ENCODE assay signal across 9 cellular contexts in genomic region chr14:80211143-80212024, GRCh38. TPM values are rescaled to one million over a fixed set of nuclear protein-coding genes. Genes with fewer than 3 reads are reported as not detected.
A peak's percentile ranks its signal among the peaks of the same experiment; 100 is the strongest.
DNase-seq lines count a peak whose midpoint lies in the region; ATAC-seq and TF ChIP-seq lines count a peak whose summit lies in the region.
"Had no signal": no experiment of that assay in that cellular context is flagged by ENCODE, and none has a peak within 500 bp of the region (broad histone marks: within the 10 kb centered on the region; RNA-seq: fewer than 3 reads in every experiment).

TSS of gene DIO2 (minus strand) at chr14:80211504. CDS start at chr14:80211472, 32 bp downstream.

- WGBS in heart right ventricle, 2 donors = 32 to 41% methylated on average over 17 of the region's 17 CpGs

- no peak for TF ChIP-seq POLR2A in GM18505 (IDR thresholded peaks at IDR 0.05; ENCODE audit: borderline replicate concordance, extremely low read depth, insufficient read depth, insufficient read length)

- no peak for TF ChIP-seq CTCF in heart right ventricle (IDR thresholded peaks at IDR 0.05)

- H3K4me3 ChIP-seq in heart right ventricle = peak within 1 kb of the TSS in 8 of 10 donors; percentile 13 to 54 (median 44)

- H3K4me1 ChIP-seq in heart right ventricle = peaks cover 0 to 8% (median 0%) of the 10 kb centered on the region in 9 donors

- DNase-seq in EL (peak; percentile 74), UCSD-AML1 (lab: John Stamatoyannopoulos, UW; ENCODE audit: unreplicated experiment) (peak; percentile 7), heart right ventricle (peak; percentile 43 to 46), sciatic nerve (ENCODE audit: low spot score) (peak; percentile 62), NCI-H2196 treated with DMSO at 0.1 percent for 48 hours (lab: John Stamatoyannopoulos, UW; ENCODE audit: unreplicated experiment) (no peak)
- no peak for DNase-seq in activated CD8-positive, alpha-beta memory T cell treated with anti-CD3 and anti-CD28 coated beads, Interleukin-2, amount 50 U/mL, for 4 hours

- no peaks in the 10 kb centered on the region for H3K36me3 ChIP-seq in heart right ventricle

- ATAC-seq in heart right ventricle = peak; percentile 67 to 90 (median 77)
- peak; percentile 81 for ATAC-seq in sciatic nerve
- no peak for ATAC-seq in GM18505 (IDR thresholded peaks at IDR 0.05; ENCODE audit: unreplicated experiment)
- ATAC-seq in HG02610 (IDR thresholded peaks at IDR 0.05; ENCODE audit: unreplicated experiment) = no peak

- peak within 1 kb of the TSS in 7 of 10 donors; percentile 36 to 78 (median 70) for H3K27ac ChIP-seq in heart right ventricle
- H3K27ac ChIP-seq: KMS-11 had no signal

- no peaks in the 10 kb centered on the region for H3K9me3 ChIP-seq in heart right ventricle

- no peaks in the 10 kb centered on the region for H3K27me3 ChIP-seq in heart right ventricle

- intact Hi-C loops in heart right ventricle (cut with DNase I) (loop anchor here in 1 of 10 donors (10.0 kb wide), 1 partner anchor 93 kb away; no protein-coding TSS in a partner anchor), sciatic nerve (cut with DNase I) (no loop called here)

RNA-seq across cellular contexts. Expression of gene DIO2, which starts in this region (rescaled TPM):
- total RNA-seq in heart right ventricle = 10 to 100 TPM in 5 of 10 donors, 1 to 10 TPM in 5; 2.1 to 18.8 (median 10.7) TPM
- polyA plus RNA-seq in heart right ventricle = 1 to 10 TPM in 1 of 2 donors, under 1 TPM in 1; 0.20 to 2.6 TPM
- total RNA-seq in sciatic nerve = 2.4 TPM

Comparison
In these comparisons a context has a peak if more than half of its experiments do, and no peak if none do; other contexts are left out.
1. DNase-seq: peak in EL (single experiment), UCSD-AML1 (single experiment), heart right ventricle (2 of 2) and sciatic nerve (single experiment); none in NCI-H2196 treated with DMSO at 0.1 percent for 48 hours (single experiment) and activated CD8-positive, alpha-beta memory T cell treated with anti-CD3 and anti-CD28 coated beads, Interleukin-2, amount 50 U/mL, for 4 hours (single experiment).
2. ATAC-seq: peak in heart right ventricle (8 of 8) and sciatic nerve (single experiment); none in GM18505 (single experiment) and HG02610 (single experiment).